ENCODE assay signal across 9 cellular contexts in the genomic region with DNA sequence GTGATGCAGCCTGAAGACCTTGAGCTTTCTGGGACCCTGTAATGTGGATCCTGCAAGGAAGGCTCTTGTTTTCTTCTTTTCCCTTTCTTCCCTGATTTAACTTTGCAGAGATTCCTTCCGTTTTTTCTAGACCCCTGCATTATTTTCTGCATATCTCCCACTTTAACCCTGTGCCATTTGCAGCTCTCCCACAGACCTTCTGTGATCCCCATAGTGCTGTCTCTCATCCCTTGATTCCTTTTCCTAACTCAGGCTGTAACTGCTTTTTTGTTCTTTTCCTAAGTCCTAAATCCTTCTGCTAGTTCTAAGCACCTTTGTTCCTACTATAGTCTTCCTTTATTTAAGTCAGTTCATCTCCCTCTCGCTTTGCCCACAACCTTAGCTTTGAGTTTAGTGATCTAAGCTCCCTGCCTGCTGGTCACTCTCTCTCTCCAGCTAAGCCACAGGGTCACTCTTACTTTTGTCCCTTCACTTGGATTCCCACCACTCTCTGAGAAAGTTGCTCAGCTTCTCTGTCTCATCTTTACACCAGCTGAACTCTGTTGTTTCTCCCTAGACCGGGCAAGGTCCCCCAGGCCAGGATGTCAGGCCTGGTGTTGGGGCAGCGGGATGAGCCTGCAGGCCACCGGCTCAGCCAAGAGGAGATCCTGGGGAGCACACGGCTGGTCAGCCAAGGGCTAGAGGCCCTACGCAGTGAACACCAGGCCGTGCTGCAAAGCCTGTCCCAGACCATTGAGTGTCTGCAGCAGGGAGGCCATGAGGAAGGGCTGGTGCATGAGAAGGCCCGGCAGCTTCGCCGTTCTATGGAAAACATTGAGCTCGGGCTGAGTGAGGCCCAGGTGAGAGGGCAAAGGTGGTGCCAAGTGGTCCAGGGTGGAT. TPM values are rescaled to one million over a fixed set of nuclear protein-coding genes. Genes with fewer than 3 reads are reported as not detected.
DNase-seq lines count a peak whose midpoint lies in the region; ATAC-seq and TF ChIP-seq lines count a peak whose summit lies in the region.
"Had no signal": no experiment of that assay in that cellular context is flagged by ENCODE, and none has a peak within 500 bp of the region (broad histone marks: within the 10 kb centered on the region; RNA-seq: fewer than 3 reads in every experiment).

No MANE protein-coding gene starts in this region.

- ATAC-seq in central memory CD8-positive, alpha-beta T cell (replicated peaks; ENCODE audit: extremely low read depth, poor library complexity, severe bottlenecking) = no peak
- ATAC-seq in natural killer cell (no peak), HG03159 (IDR thresholded peaks at IDR 0.05; ENCODE audit: unreplicated experiment) (no peak)

- DNase-seq in A673 (ENCODE audit: low spot score) = no peak
- DNase-seq in central memory CD8-positive, alpha-beta T cell (ENCODE audit: low spot score in 2 of 2) = no peak
- no peak for DNase-seq in natural killer cell
- no peak for DNase-seq in epidermal melanocyte (ENCODE audit: insufficient read length, low spot score)
- DNase-seq in AG08395 (ENCODE audit: low spot score) = no peak
- DNase-seq in HEK293T (ENCODE audit: extremely low spot score) = no peak
- DNase-seq: activated CD4-positive, alpha-beta T cell treated with anti-CD3 and anti-CD28 coated beads for 48 hours had no signal

- no peak overlapping the region for H3K9ac ChIP-seq in HUES64 (ENCODE audit: low read depth, low read length)

- H3K27ac ChIP-seq in A673 (ENCODE audit: low read depth, low read length, poor library complexity, severe bottlenecking) (no peak overlapping the region), HUES64 (ENCODE audit: low read depth, low read length) (no peak overlapping the region)

- H3K36me3 ChIP-seq in A673 (ENCODE audit: insufficient read depth, low read length, poor library complexity, severe bottlenecking) = peaks cover under 1% of the 10 kb centered on the region
- H3K36me3 ChIP-seq in HUES64 (ENCODE audit: insufficient read depth, low read length) = peaks cover 26% of the 10 kb centered on the region

- H3K36me3 Mint-ChIP-seq in central memory CD8-positive, alpha-beta T cell (ENCODE audit: insufficient read depth) = peaks cover 16% of the 10 kb centered on the region
- H3K36me3 Mint-ChIP-seq in natural killer cell = no peaks in the 10 kb centered on the region

- H3K9me3 ChIP-seq in A673 (ENCODE audit: low read depth, low read length, poor library complexity, severe bottlenecking) (no peaks in the 10 kb centered on the region), HUES64 (ENCODE audit: insufficient read depth, low read depth, low read length) (no peaks in the 10 kb centered on the region)

- WGBS in HUES64 = 91% methylated on average over 12 of the region's 12 CpGs

- intact Hi-C loops in A673 (cut with micrococcal nuclease; ENCODE audit: unreplicated experiment) (no loop called here), natural killer cell (cut with micrococcal nuclease) (no loop called here)

- H3K4me3 ChIP-seq in A673 (ENCODE audit: low read depth, low read length, poor library complexity, severe bottlenecking) (peak overlapping the region; percentile 88), HUES64 (ENCODE audit: low read length) (peak overlapping the region; percentile 92)

- H3K4me3 Mint-ChIP-seq in central memory CD8-positive, alpha-beta T cell = peak overlapping the region; percentile 93
- H3K4me3 Mint-ChIP-seq in natural killer cell = peak overlapping the region; percentile 96

- POLR2A ChIA-PET in A673 (lab: Charles Lee; ENCODE audit: low non-redundant PET) = interaction anchor here (0.7 kb wide), 1 partner anchor 64 kb away, joined by 3 read pairs; no protein-coding TSS in a partner anchor
- POLR2A ChIA-PET in HEK293T (lab: Yijun Ruan, JAX) = interaction anchor here (0.8 to 2.4 kb wide), 5 partner anchors 13 to 77 kb away, joined by 3 to 20 read pairs (median 9); a partner anchor contains a TSS

- H3K4me1 ChIP-seq in A673 (ENCODE audit: insufficient read depth, low read length, poor library complexity, severe bottlenecking) = peaks cover 13% of the 10 kb centered on the region
- peaks cover 8% of the 10 kb centered on the region; the same call in 1 of the 2 replicates for H3K4me1 ChIP-seq in HUES64 (ENCODE audit: insufficient read depth, low read length)

- no peak for TF ChIP-seq CTCF in A673 (conservative IDR thresholded peaks at IDR 0.05; ENCODE audit: low read depth, low read length)
- no peak for TF ChIP-seq CTCF in natural killer cell (IDR thresholded peaks at IDR 0.05)

- H3K4me1 Mint-ChIP-seq in central memory CD8-positive, alpha-beta T cell = peaks cover 40% of the 10 kb centered on the region
- peaks cover 19 to 33% of the 10 kb centered on the region in 2 donors for H3K4me1 Mint-ChIP-seq in natural killer cell

- H3K9me3 Mint-ChIP-seq in central memory CD8-positive, alpha-beta T cell = no peaks in the 10 kb centered on the region
- no peaks in the 10 kb centered on the region for H3K9me3 Mint-ChIP-seq in natural killer cell

- CTCF ChIA-PET in A673 (lab: Charles Lee) (no interaction called here), HEK293T (lab: Yijun Ruan, JAX) (no interaction called here)

- BruUV-seq in A673 (replicated peaks; lab: Mats Ljungman, UMichigan) = no TSS peak

- H3K27ac Mint-ChIP-seq in central memory CD8-positive, alpha-beta T cell (ENCODE audit: low read depth) = peak overlapping the region; percentile 32
- peak overlapping the region; percentile 98 to 99 for H3K27ac Mint-ChIP-seq in natural killer cell

- no peaks in the 10 kb centered on the region for H3K27me3 ChIP-seq in A673 (replicated peaks; ENCODE audit: insufficient read depth, low read depth, low read length, poor library complexity)
- no peaks in the 10 kb centered on the region for H3K27me3 ChIP-seq in HUES64 (ENCODE audit: insufficient read depth, low read length)

- H3K27me3 Mint-ChIP-seq in central memory CD8-positive, alpha-beta T cell = no peaks in the 10 kb centered on the region
- no peaks in the 10 kb centered on the region for H3K27me3 Mint-ChIP-seq in natural killer cell (ENCODE audit: low read depth in 2 of 2)

TF ChIP-seq in HEK293T, 16 proteins besides CTCF, POLR2A, EP300 and RAD21:
- no peak for TF ChIP-seq ELF4 (IDR thresholded peaks at IDR 0.05)
- no peak for TF ChIP-seq TARDBP (IDR thresholded peaks at IDR 0.05)
- no peak for TF ChIP-seq SUZ12 (IDR thresholded peaks at IDR 0.05)
- no peak for TF ChIP-seq ZNF384 (IDR thresholded peaks at IDR 0.05)
- TF ChIP-seq, protein P1, sequence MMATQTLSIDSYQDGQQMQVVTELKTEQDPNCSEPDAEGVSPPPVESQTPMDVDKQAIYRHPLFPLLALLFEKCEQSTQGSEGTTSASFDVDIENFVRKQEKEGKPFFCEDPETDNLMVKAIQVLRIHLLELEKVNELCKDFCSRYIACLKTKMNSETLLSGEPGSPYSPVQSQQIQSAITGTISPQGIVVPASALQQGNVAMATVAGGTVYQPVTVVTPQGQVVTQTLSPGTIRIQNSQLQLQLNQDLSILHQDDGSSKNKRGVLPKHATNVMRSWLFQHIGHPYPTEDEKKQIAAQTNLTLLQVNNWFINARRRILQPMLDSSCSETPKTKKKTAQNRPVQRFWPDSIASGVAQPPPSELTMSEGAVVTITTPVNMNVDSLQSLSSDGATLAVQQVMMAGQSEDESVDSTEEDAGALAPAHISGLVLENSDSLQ (IDR thresholded peaks at IDR 0.05) = no peak
- no peak for TF ChIP-seq FOXK2 (IDR thresholded peaks at IDR 0.05)
- TF ChIP-seq FOXM1 (IDR thresholded peaks at IDR 0.05; ENCODE audit: borderline replicate concordance) = no peak
- no peak for TF ChIP-seq HDGF (IDR thresholded peaks at IDR 0.05; ENCODE audit: borderline replicate concordance)
- no peak for TF ChIP-seq SP1 (IDR thresholded peaks at IDR 0.05)
- TF ChIP-seq CTBP1 (IDR thresholded peaks at IDR 0.05; ENCODE audit: borderline replicate concordance) = no peak
- TF ChIP-seq BHLHE40 (IDR thresholded peaks at IDR 0.05; ENCODE audit: borderline replicate concordance) = no peak
- TF ChIP-seq LEF1 (IDR thresholded peaks at IDR 0.05; ENCODE audit: borderline replicate concordance) = no peak
- no peak for TF ChIP-seq ARNT (IDR thresholded peaks at IDR 0.05)
- TF ChIP-seq NFRKB (IDR thresholded peaks at IDR 0.05) = no peak
- TF ChIP-seq FOXA1 (IDR thresholded peaks at IDR 0.05) = no peak
- no peak for TF ChIP-seq L3MBTL2 (conservative IDR thresholded peaks at IDR 0.05)

RNA-seq across cellular contexts. Expression of a gene that starts 1.6 kb away (rescaled TPM):
- 21.3 and 35.6 TPM in 2 replicates for total RNA-seq in A673 (2021)
- polyA plus RNA-seq in HUES64 (2013, experiment 1 of 2) = 17.2 TPM
- polyA plus RNA-seq in HUES64 (2013, experiment 2 of 2) = 16.3 TPM
- total RNA-seq in natural killer cell = 10 to 100 TPM; 35.9 to 39.4 (median 37.4) TPM

RNA-seq across cellular contexts. Expression of a gene that starts 1.8 kb away (rescaled TPM):
- 95.8 and 127 TPM in 2 replicates for total RNA-seq in A673 (2021)
- 62.2 TPM for polyA plus RNA-seq in HUES64 (2013, experiment 1 of 2)
- polyA plus RNA-seq in HUES64 (2013, experiment 2 of 2) = 59.8 TPM
- 10 to 100 TPM; 33.4 to 38.4 (median 33.9) TPM for total RNA-seq in natural killer cell

RNA-seq across cellular contexts. Expression of a gene that starts 7.3 kb away (rescaled TPM):
- 29.4 and 30.7 TPM in 2 replicates for total RNA-seq in A673 (2021)
- 10.0 TPM for polyA plus RNA-seq in HUES64 (2013, experiment 1 of 2)
- 12.1 TPM for polyA plus RNA-seq in HUES64 (2013, experiment 2 of 2)
- total RNA-seq in natural killer cell = 10 to 100 TPM in 1 of 3 donors, 1 to 10 TPM in 2; 9.6 to 10.1 (median 9.9) TPM

RNA-seq across cellular contexts. Expression of a gene that starts 15.1 kb away (rescaled TPM):
- 84.5 and 95.8 TPM in 2 replicates for total RNA-seq in A673 (2021)
- polyA plus RNA-seq in HUES64 (2013, experiment 1 of 2) = 81.6 TPM
- polyA plus RNA-seq in HUES64 (2013, experiment 2 of 2) = 88.8 TPM
- total RNA-seq in natural killer cell = 1 to 10 TPM; 1.7 to 5.6 (median 2.8) TPM

RNA-seq across cellular contexts. Expression of a gene that starts 39.6 kb away (rescaled TPM):
- total RNA-seq in A673 (2021) (104 and 115 TPM in 2 replicates), natural killer cell (10 to 100 TPM; 33.1 to 43.9 (median 38.7) TPM)
- polyA plus RNA-seq in HUES64 (2013, experiment 1 of 2) = 116 TPM
- 102 TPM for polyA plus RNA-seq in HUES64 (2013, experiment 2 of 2)
